Comparison of ENCODE assay signal across 8 cellular contexts in genomic region chr11:1335811-1336761, GRCh38. TPM values are rescaled to one million over a fixed set of nuclear protein-coding genes. Genes with fewer than 3 reads are reported as not detected.
A peak's percentile ranks its signal among the peaks of the same experiment; 100 is the strongest.
DNase-seq lines count a peak whose midpoint lies in the region; ATAC-seq and TF ChIP-seq lines count a peak whose summit lies in the region.

No MANE protein-coding gene starts in this region.

- peak; percentile 72 for DNase-seq in A172 (ENCODE audit: low spot score)
- DNase-seq in GM19238 (ENCODE audit: insufficient read length, low spot score), result peak; percentile 40
- peak; percentile 49 to 77 (median 65) for DNase-seq in Peyer's patch
- DNase-seq in activated naive CD4-positive, alpha-beta T cell treated with anti-CD3 and anti-CD28 coated beads, Interleukin-2, amount 10 ng/mL, durations not matched to agents 7 days and 5 days, result peak; percentile 74
- peak; percentile 67 for DNase-seq in glutamatergic neuron
- peak; percentile 93 for DNase-seq in osteoblast (ENCODE audit: insufficient read length, low spot score, missing footprints)
- DNase-seq in upper lobe of right lung, result no peak
- DNase-seq in SW 1271 (lab: John Stamatoyannopoulos, UW), result no peak

- H3K4me3 ChIP-seq in Peyer's patch, result peak overlapping the region; percentile 43 to 59 (median 51)
- peak overlapping the region; percentile 66 for H3K4me3 ChIP-seq in osteoblast (ENCODE audit: insufficient read depth, low read length)
- H3K4me3 ChIP-seq in upper lobe of right lung, result peak overlapping the region; percentile 46

- peak overlapping the region; percentile 75 for H2AFZ ChIP-seq in osteoblast (ENCODE audit: low read length)

- H3K4me3 Mint-ChIP-seq in activated naive CD4-positive, alpha-beta T cell treated with anti-CD3 and anti-CD28 coated beads, Interleukin-2, amount 10 ng/mL, durations not matched to agents 7 days and 5 days, result peak overlapping the region; percentile 73
- peak overlapping the region; percentile 73 for H3K4me3 Mint-ChIP-seq in glutamatergic neuron (ENCODE audit: unreplicated experiment)

- peaks cover 10% of the 10 kb centered on the region for H3K27me3 Mint-ChIP-seq in activated naive CD4-positive, alpha-beta T cell treated with anti-CD3 and anti-CD28 coated beads, Interleukin-2, amount 10 ng/mL, durations not matched to agents 7 days and 5 days
- H3K27me3 Mint-ChIP-seq in glutamatergic neuron (ENCODE audit: unreplicated experiment), result peaks cover 12% of the 10 kb centered on the region

- ATAC-seq in upper lobe of right lung, result peak; percentile 77

- CTCF ChIA-PET in activated naive CD4-positive, alpha-beta T cell treated with anti-CD3 and anti-CD28 coated beads, Interleukin-2, amount 10 ng/mL, durations not matched to agents 7 days and 5 days (lab: Charles Lee), result no interaction called here

- peaks cover 0 to 16% (median 11%) of the 10 kb centered on the region in 4 donors for H3K4me1 ChIP-seq in Peyer's patch
- H3K4me1 ChIP-seq in osteoblast (ENCODE audit: insufficient read depth, low read length), result peaks cover 6% of the 10 kb centered on the region
- peaks cover 11% of the 10 kb centered on the region for H3K4me1 ChIP-seq in upper lobe of right lung

- H3K27ac ChIP-seq in Peyer's patch, result peak overlapping the region; percentile 60 to 72 (median 70)
- H3K27ac ChIP-seq in osteoblast (ENCODE audit: low read depth, low read length), result no peak overlapping the region
- peak overlapping the region; percentile 70 for H3K27ac ChIP-seq in upper lobe of right lung

- no peaks in the 10 kb centered on the region for H3K36me3 ChIP-seq in Peyer's patch
- H3K36me3 ChIP-seq in osteoblast (ENCODE audit: insufficient read depth, low read length), result no peaks in the 10 kb centered on the region
- H3K36me3 ChIP-seq in upper lobe of right lung, result no peaks in the 10 kb centered on the region

- H3K9me3 Mint-ChIP-seq in activated naive CD4-positive, alpha-beta T cell treated with anti-CD3 and anti-CD28 coated beads, Interleukin-2, amount 10 ng/mL, durations not matched to agents 7 days and 5 days, result peaks cover 6% of the 10 kb centered on the region
- peaks cover 5% of the 10 kb centered on the region for H3K9me3 Mint-ChIP-seq in glutamatergic neuron (ENCODE audit: unreplicated experiment)

- H3K79me2 ChIP-seq in osteoblast (ENCODE audit: insufficient read depth, low read length), result no peaks in the 10 kb centered on the region

- peak overlapping the region; percentile 83 for H3K4me2 ChIP-seq in osteoblast (ENCODE audit: insufficient read depth, low read length)

- TF ChIP-seq POLR2A in Peyer's patch (IDR thresholded peaks at IDR 0.05), result peak in 1 of 2 donors; percentile 15

- no peaks in the 10 kb centered on the region for H4K20me1 ChIP-seq in osteoblast (ENCODE audit: insufficient read depth, low read length)

- intact Hi-C loops in upper lobe of right lung (cut with DNase I), result no loop called here

- peak overlapping the region; percentile 73 for H3K27ac Mint-ChIP-seq in activated naive CD4-positive, alpha-beta T cell treated with anti-CD3 and anti-CD28 coated beads, Interleukin-2, amount 10 ng/mL, durations not matched to agents 7 days and 5 days
- no peak overlapping the region for H3K27ac Mint-ChIP-seq in glutamatergic neuron (ENCODE audit: unreplicated experiment)

- H3K27me3 ChIP-seq in Peyer's patch (no peaks in the 10 kb centered on the region), osteoblast (ENCODE audit: insufficient read depth, low read length) (no peaks in the 10 kb centered on the region), upper lobe of right lung (no peaks in the 10 kb centered on the region)

- H3K36me3 Mint-ChIP-seq in activated naive CD4-positive, alpha-beta T cell treated with anti-CD3 and anti-CD28 coated beads, Interleukin-2, amount 10 ng/mL, durations not matched to agents 7 days and 5 days, result peaks cover 1% of the 10 kb centered on the region
- peaks cover 21% of the 10 kb centered on the region for H3K36me3 Mint-ChIP-seq in glutamatergic neuron (ENCODE audit: unreplicated experiment)

- TF ChIP-seq CTCF in Peyer's patch (IDR thresholded peaks at IDR 0.05), result no peak
- TF ChIP-seq CTCF in glutamatergic neuron (IDR thresholded peaks at IDR 0.05; ENCODE audit: partially characterized antibody, unreplicated experiment), result no peak
- no peak for TF ChIP-seq CTCF in osteoblast (IDR thresholded peaks at IDR 0.05; ENCODE audit: extremely low read depth, low read depth, low read length)
- no peak for TF ChIP-seq CTCF in upper lobe of right lung (IDR thresholded peaks at IDR 0.05)

- H3K4me1 Mint-ChIP-seq in activated naive CD4-positive, alpha-beta T cell treated with anti-CD3 and anti-CD28 coated beads, Interleukin-2, amount 10 ng/mL, durations not matched to agents 7 days and 5 days, result peaks cover 21% of the 10 kb centered on the region
- peaks cover 2% of the 10 kb centered on the region for H3K4me1 Mint-ChIP-seq in glutamatergic neuron (ENCODE audit: low read depth, unreplicated experiment)

- H3K9me3 ChIP-seq in Peyer's patch (peaks cover 0 to 10% (median 0%) of the 10 kb centered on the region in 4 donors), osteoblast (ENCODE audit: low read depth, low read length) (peaks cover 3% of the 10 kb centered on the region), upper lobe of right lung (no peaks in the 10 kb centered on the region)

RNA-seq across cellular contexts. Expression of gene TOLLIP, which starts 26.7 kb away (rescaled TPM):
- 24.4 and 26.6 TPM in 2 replicates for total RNA-seq in A172 (2014; rRNA removed; shearing (Covaris generic))
- total RNA-seq in Peyer's patch, result 10 to 100 TPM; 43.7 to 77.3 (median 70.6) TPM
- total RNA-seq in glutamatergic neuron (ENCODE audit: unreplicated experiment), result 67.5 TPM
- 30.8 and 35.9 TPM in 2 replicates for total RNA-seq in osteoblast
- total RNA-seq in upper lobe of right lung, result 71.1 TPM

RNA-seq across cellular contexts. Expression of gene BRSK2, which starts 53.6 kb away (rescaled TPM):
- total RNA-seq in A172 (2014; rRNA removed; shearing (Covaris generic)), result 8.6 and 13.0 TPM in 2 replicates
- 1 to 10 TPM in 1 of 4 donors, under 1 TPM in 2, not detected in 1; 0.35 to 6.4 (median 0.40) TPM for total RNA-seq in Peyer's patch
- total RNA-seq in glutamatergic neuron (ENCODE audit: unreplicated experiment), result 207 TPM
- 0.36 TPM in 1 of 2 replicates, not detected in the other for total RNA-seq in osteoblast
- 0.26 TPM for total RNA-seq in upper lobe of right lung

Comparison
In these comparisons a context has a peak if more than half of its experiments do, and no peak if none do; other contexts are left out.
1. DNase-seq: peak in A172 (single experiment), GM19238 (single experiment), Peyer's patch (3 of 3), activated naive CD4-positive, alpha-beta T cell treated with anti-CD3 and anti-CD28 coated beads, Interleukin-2, amount 10 ng/mL, durations not matched to agents 7 days and 5 days (single experiment), glutamatergic neuron (single experiment) and osteoblast (single experiment); none in upper lobe of right lung (single experiment) and SW 1271 (0 of 2).
2. RNA of gene BRSK2, which starts 53.6 kb away (total RNA-seq): 207 TPM in glutamatergic neuron (single experiment); 8.6 to 13.0 TPM in A172, 0.35 to 6.4 TPM in Peyer's patch, 0.36 TPM in osteoblast and 0.26 TPM in upper lobe of right lung (single experiment); every median in the first group is over 10 times any median in the second.
3. Peak in every context shown above with its lines, with median percentiles within 50 percentile points of each other: H3K4me3 ChIP-seq.